8 cellular contexts compared by ENCODE assay signal in the genomic region with DNA sequence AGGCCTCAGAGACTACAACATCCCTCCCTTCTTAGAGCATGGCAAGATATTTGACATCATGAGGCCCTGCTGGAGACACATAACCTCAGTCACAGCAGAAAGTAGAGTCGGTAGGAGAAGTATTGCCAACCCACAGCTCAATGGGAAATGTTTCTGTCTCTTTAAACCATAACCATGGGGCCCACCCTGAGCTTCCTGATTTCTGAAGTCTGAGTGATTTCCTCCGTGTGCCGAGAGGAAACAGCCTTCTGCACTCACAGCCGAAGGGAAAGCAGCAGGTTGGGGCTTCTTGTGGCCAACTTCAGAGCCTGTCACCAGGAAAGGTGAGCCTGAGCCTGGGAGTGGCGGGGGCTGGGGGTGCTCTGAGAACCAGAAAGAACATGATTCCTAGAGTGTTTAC. TPM values are rescaled to one million over a fixed set of nuclear protein-coding genes. Genes with fewer than 3 reads are reported as not detected.
DNase-seq lines count a peak whose midpoint lies in the region; TF ChIP-seq lines count a peak whose summit lies in the region.

A gene (plus strand): TSS at position 246 of the 400 bp plus-strand sequence. CDS start 2,435 bp downstream, outside the sequence.

- H3K4me3 Mint-ChIP-seq in dendritic cell treated with granulocyte-macrophage colony-stimulating factor and Interleukin-4, amounts not matched to agents 40 ng/mL and 50 ng/mL, for 4 days, result peak within 1 kb of the TSS; percentile 91

- H3K9me3 Mint-ChIP-seq in dendritic cell treated with granulocyte-macrophage colony-stimulating factor and Interleukin-4, amounts not matched to agents 40 ng/mL and 50 ng/mL, for 4 days, result peaks cover 20% of the 10 kb centered on the region

- intact Hi-C loops in T-helper 2 cell treated with Interferon-gamma antibody and Interleukin-4, amounts not matched to agents 100 ng/mL and 5 ng/mL, for 36 hours (cut with micrococcal nuclease), result loop anchor here (2.0 to 5.0 kb wide), 4 partner anchors 20 to 84 kb away; a partner anchor contains a TSS
- intact Hi-C loops in dendritic cell treated with granulocyte-macrophage colony-stimulating factor and Interleukin-4, amounts not matched to agents 40 ng/mL and 50 ng/mL, for 4 days (cut with micrococcal nuclease), result no loop called here

- H3K27me3 ChIP-seq in skeletal muscle tissue (ENCODE audit: control insufficient read depth in 3 of 3, insufficient read depth in 3 of 3, low read length in 3 of 3), result no peaks in the 10 kb centered on the region

- no peaks in the 10 kb centered on the region for H3K9me3 ChIP-seq in skeletal muscle tissue (ENCODE audit: control insufficient read depth in 3 of 3, low read length in 3 of 3)

- peaks cover 0 to 5% (median 0%) of the 10 kb centered on the region in 3 donors for H3K4me1 ChIP-seq in skeletal muscle tissue (ENCODE audit: control insufficient read depth in 3 of 3, insufficient read depth in 3 of 3, low read length in 3 of 3)

- no peaks in the 10 kb centered on the region for H3K27me3 Mint-ChIP-seq in dendritic cell treated with granulocyte-macrophage colony-stimulating factor and Interleukin-4, amounts not matched to agents 40 ng/mL and 50 ng/mL, for 4 days

- DNase-seq in GM20000 (ENCODE audit: low spot score) (peak; percentile 58), DMS114 treated with DMSO at 0.1 percent for 48 hours (lab: John Stamatoyannopoulos, UW; ENCODE audit: unreplicated experiment) (no peak), ecto neural progenitor cell (ENCODE audit: low spot score) (no peak), NCI-H345 (lab: John Stamatoyannopoulos, UW) (no peak), AG08395 (ENCODE audit: low spot score) (no peak)

- peak within 1 kb of the TSS; percentile 68 for H3K27ac ChIP-seq in skeletal muscle tissue (ENCODE audit: low read depth, low read length)

- H3K36me3 Mint-ChIP-seq in dendritic cell treated with granulocyte-macrophage colony-stimulating factor and Interleukin-4, amounts not matched to agents 40 ng/mL and 50 ng/mL, for 4 days (ENCODE audit: low read depth), result peaks cover 29% of the 10 kb centered on the region

- H3K9ac ChIP-seq in skeletal muscle tissue (ENCODE audit: low read depth in 1 of 3, low read length in 3 of 3), result peak within 1 kb of the TSS; percentile 66 to 78 (median 71)

- H3K36me3 ChIP-seq in skeletal muscle tissue (ENCODE audit: control insufficient read depth in 3 of 3, insufficient read depth in 3 of 3, low read length in 3 of 3), result no peaks in the 10 kb centered on the region

- H3K27ac Mint-ChIP-seq in dendritic cell treated with granulocyte-macrophage colony-stimulating factor and Interleukin-4, amounts not matched to agents 40 ng/mL and 50 ng/mL, for 4 days, result peak within 1 kb of the TSS; percentile 90

- H3K4me1 Mint-ChIP-seq in dendritic cell treated with granulocyte-macrophage colony-stimulating factor and Interleukin-4, amounts not matched to agents 40 ng/mL and 50 ng/mL, for 4 days (ENCODE audit: low read depth), result peaks cover 47% of the 10 kb centered on the region

- H3K4me3 ChIP-seq in skeletal muscle tissue (ENCODE audit: low read length in 3 of 3), result peak within 1 kb of the TSS; percentile 58 to 75 (median 70)

- no peak for TF ChIP-seq CTCF in GM20000 (IDR thresholded peaks at IDR 0.05; ENCODE audit: extremely low read depth, missing control alignments)

RNA-seq across cellular contexts. Expression of the gene that starts here (rescaled TPM):
- 16.5 and 18.8 TPM in 2 replicates for total RNA-seq in T-helper 2 cell treated with Interferon-gamma antibody and Interleukin-4, amounts not matched to agents 100 ng/mL and 5 ng/mL, for 36 hours
- 1.0 TPM for total RNA-seq in skeletal muscle tissue
